1 cellular context compared by ENCODE assay signal in the genomic region with DNA sequence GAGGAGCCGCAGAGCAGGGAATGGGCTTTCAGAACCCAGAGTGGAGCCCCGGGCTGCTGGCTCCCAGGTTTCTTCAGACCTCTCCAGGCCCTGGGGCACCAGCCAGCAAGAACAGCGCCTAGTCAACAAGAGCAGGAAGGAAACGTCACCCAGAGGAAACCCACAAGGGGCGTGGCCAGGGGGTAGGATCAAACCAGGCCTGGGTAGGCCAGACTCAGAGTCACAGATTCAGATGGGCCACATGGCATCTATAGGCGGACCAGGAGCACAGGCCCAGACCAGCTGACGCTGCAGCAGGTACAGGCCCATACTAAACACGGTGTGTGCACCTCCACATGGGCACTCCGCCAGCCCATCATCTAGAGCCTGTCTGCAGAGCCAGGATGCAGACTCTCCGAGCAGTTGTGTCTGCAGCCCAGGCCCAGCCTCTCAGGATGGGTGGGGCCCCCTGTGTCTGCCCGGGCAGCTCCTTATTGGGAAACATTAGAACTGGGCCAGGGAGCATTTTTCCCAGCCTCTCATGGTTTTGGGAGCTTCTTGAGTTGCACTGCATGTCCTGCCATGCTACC.
TF ChIP-seq lines count a peak whose summit lies in the region.

TSS of gene NLRP1 (minus strand) at position 127 of the 569 bp plus-strand sequence. CDS start 552 bp downstream, outside the sequence.

TF ChIP-seq in SK-N-SH, 30 proteins besides CTCF, POLR2A, EP300 and RAD21 (continued from another document):
- TF ChIP-seq, protein P1, sequence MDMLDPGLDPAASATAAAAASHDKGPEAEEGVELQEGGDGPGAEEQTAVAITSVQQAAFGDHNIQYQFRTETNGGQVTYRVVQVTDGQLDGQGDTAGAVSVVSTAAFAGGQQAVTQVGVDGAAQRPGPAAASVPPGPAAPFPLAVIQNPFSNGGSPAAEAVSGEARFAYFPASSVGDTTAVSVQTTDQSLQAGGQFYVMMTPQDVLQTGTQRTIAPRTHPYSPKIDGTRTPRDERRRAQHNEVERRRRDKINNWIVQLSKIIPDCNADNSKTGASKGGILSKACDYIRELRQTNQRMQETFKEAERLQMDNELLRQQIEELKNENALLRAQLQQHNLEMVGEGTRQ (IDR thresholded peaks at IDR 0.05; ENCODE audit: borderline replicate concordance, low read depth, low read length), result no peak
- no peak for TF ChIP-seq CHD2 (IDR thresholded peaks at IDR 0.05; ENCODE audit: low read length, partially characterized antibody)
- TF ChIP-seq, protein P2, sequence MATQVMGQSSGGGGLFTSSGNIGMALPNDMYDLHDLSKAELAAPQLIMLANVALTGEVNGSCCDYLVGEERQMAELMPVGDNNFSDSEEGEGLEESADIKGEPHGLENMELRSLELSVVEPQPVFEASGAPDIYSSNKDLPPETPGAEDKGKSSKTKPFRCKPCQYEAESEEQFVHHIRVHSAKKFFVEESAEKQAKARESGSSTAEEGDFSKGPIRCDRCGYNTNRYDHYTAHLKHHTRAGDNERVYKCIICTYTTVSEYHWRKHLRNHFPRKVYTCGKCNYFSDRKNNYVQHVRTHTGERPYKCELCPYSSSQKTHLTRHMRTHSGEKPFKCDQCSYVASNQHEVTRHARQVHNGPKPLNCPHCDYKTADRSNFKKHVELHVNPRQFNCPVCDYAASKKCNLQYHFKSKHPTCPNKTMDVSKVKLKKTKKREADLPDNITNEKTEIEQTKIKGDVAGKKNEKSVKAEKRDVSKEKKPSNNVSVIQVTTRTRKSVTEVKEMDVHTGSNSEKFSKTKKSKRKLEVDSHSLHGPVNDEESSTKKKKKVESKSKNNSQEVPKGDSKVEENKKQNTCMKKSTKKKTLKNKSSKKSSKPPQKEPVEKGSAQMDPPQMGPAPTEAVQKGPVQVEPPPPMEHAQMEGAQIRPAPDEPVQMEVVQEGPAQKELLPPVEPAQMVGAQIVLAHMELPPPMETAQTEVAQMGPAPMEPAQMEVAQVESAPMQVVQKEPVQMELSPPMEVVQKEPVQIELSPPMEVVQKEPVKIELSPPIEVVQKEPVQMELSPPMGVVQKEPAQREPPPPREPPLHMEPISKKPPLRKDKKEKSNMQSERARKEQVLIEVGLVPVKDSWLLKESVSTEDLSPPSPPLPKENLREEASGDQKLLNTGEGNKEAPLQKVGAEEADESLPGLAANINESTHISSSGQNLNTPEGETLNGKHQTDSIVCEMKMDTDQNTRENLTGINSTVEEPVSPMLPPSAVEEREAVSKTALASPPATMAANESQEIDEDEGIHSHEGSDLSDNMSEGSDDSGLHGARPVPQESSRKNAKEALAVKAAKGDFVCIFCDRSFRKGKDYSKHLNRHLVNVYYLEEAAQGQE (IDR thresholded peaks at IDR 0.05; ENCODE audit: low read depth, low read length), result 0 out of 2 replicates have a peak, but pooled peaks have one; percentile 45
- no peak for TF ChIP-seq JUND (IDR thresholded peaks at IDR 0.05)
- TF ChIP-seq YY1 (IDR thresholded peaks at IDR 0.05; ENCODE audit: low read depth), result no peak
- TF ChIP-seq RCOR1 (IDR thresholded peaks at IDR 0.05; ENCODE audit: low read length), result no peak
- TF ChIP-seq NFIC (IDR thresholded peaks at IDR 0.05; ENCODE audit: borderline replicate concordance), result peak; percentile 21; the same call in 1 of the 2 replicates
- no peak for TF ChIP-seq SIN3A (IDR thresholded peaks at IDR 0.05; ENCODE audit: borderline replicate concordance, low read depth, low read length)
TF ChIP-seq in SK-N-SH: peak in this region for 7.
